Comparison of ENCODE assay signal across 17 cellular contexts in the genomic region with DNA sequence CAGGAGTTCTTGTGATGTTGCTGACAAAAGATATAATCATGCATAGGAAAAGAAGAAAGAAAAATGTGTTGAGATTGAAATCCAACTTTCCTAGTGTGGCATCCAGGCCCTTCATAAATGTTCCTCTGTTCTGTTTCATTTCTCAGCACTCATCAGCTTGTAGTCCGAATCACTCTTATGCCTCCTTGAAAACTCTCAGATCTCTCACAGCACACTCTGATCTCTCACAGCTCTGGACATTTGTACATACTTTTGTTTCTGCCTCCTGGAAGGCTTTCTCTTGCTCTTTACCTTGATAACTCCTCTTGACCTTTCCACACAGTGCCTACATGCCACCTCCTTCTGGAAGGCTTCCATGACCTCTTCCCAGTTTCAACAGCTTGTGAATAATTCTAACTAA.
DNase-seq lines count a peak whose midpoint lies in the region; ATAC-seq and TF ChIP-seq lines count a peak whose summit lies in the region.
"Had no signal": no experiment of that assay in that cellular context is flagged by ENCODE, and none has a peak within 500 bp of the region (broad histone marks: within the 10 kb centered on the region; RNA-seq: fewer than 3 reads in every experiment).

No MANE protein-coding gene starts in this region.

- H3K4me3 ChIP-seq in cardiac muscle cell (no peak overlapping the region), right atrium auricular region (no peak overlapping the region), left lung (no peak overlapping the region), OCI-LY7 (ENCODE audit: low read depth, low read length, poor library complexity, severe bottlenecking) (no peak overlapping the region)
- H3K4me3 ChIP-seq: A549; BLaER1 treated with 17β-estradiol and CSF1 and Interleukin-3, amounts not matched to agents 10 nM and 100 nM had no signal

- DNase-seq in Right ventricle myocardium inferior (ENCODE audit: missing footprints) (no peak), cardiac septum (ENCODE audit: low spot score) (no peak), cardiac muscle cell (ENCODE audit: low read depth in 1 of 2, low spot score in 1 of 2) (peak in 1 of 2 donors; percentile 89), right atrium auricular region (ENCODE audit: low spot score) (no peak), left lung (no peak), OCI-LY7 (ENCODE audit: low spot score) (no peak)
- DNase-seq: AML-193; Caco-2; Calu3; CD4-positive, alpha-beta T cell; CD8-positive, alpha-beta T cell; DMS79 treated with DMSO at 0.1 percent for 48 hours; GF-D8 had no signal

- no peaks in the 10 kb centered on the region for H4K20me1 ChIP-seq in OCI-LY7 (ENCODE audit: insufficient read depth, low read length)
- H4K20me1 ChIP-seq: BLaER1 treated with 17β-estradiol and CSF1 and Interleukin-3, amounts not matched to agents 10 nM and 100 nM had no signal

- intact Hi-C loops in Right ventricle myocardium inferior (cut with DNase I) (no loop called here), cardiac septum (cut with DNase I) (no loop called here), left lung (cut with DNase I) (no loop called here), OCI-LY7 (cut with micrococcal nuclease; ENCODE audit: unreplicated experiment) (no loop called here)

- H3K4me2 ChIP-seq in OCI-LY7 (ENCODE audit: low read length) = no peak overlapping the region
- H3K4me2 ChIP-seq: A549; BLaER1 treated with 17β-estradiol and CSF1 and Interleukin-3, amounts not matched to agents 10 nM and 100 nM had no signal

- H3K9me3 ChIP-seq in cardiac muscle cell (ENCODE audit: low read depth) = no peaks in the 10 kb centered on the region
- no peaks in the 10 kb centered on the region for H3K9me3 ChIP-seq in right atrium auricular region
- no peaks in the 10 kb centered on the region for H3K9me3 ChIP-seq in left lung
- H3K9me3 ChIP-seq in OCI-LY7 (ENCODE audit: low read length) = no peaks in the 10 kb centered on the region
- H3K9me3 ChIP-seq: A549; BLaER1 treated with 17β-estradiol and CSF1 and Interleukin-3, amounts not matched to agents 10 nM and 100 nM had no signal

- peaks cover 40% of the 10 kb centered on the region for H3K4me1 ChIP-seq in cardiac muscle cell (ENCODE audit: low read depth)
- peaks cover 0 to 4% of the 10 kb centered on the region in 2 donors for H3K4me1 ChIP-seq in right atrium auricular region
- no peaks in the 10 kb centered on the region for H3K4me1 ChIP-seq in left lung
- H3K4me1 ChIP-seq in OCI-LY7 (ENCODE audit: insufficient read depth, low read length, poor library complexity, severe bottlenecking) = no peaks in the 10 kb centered on the region
- H3K4me1 ChIP-seq: A549; BLaER1 treated with 17β-estradiol and CSF1 and Interleukin-3, amounts not matched to agents 10 nM and 100 nM had no signal

- peak; percentile 72 for ATAC-seq in Right ventricle myocardium inferior
- ATAC-seq in left lung = peak; percentile 44
- ATAC-seq: A549; CD8-positive, alpha-beta T cell had no signal

- no peaks in the 10 kb centered on the region for H3K36me3 ChIP-seq in cardiac muscle cell
- no peaks in the 10 kb centered on the region for H3K36me3 ChIP-seq in right atrium auricular region
- no peaks in the 10 kb centered on the region for H3K36me3 ChIP-seq in left lung
- H3K36me3 ChIP-seq in OCI-LY7 (ENCODE audit: insufficient read depth, low read length) = no peaks in the 10 kb centered on the region
- H3K36me3 ChIP-seq: BLaER1 treated with 17β-estradiol and CSF1 and Interleukin-3, amounts not matched to agents 10 nM and 100 nM had no signal

- no peaks in the 10 kb centered on the region for H3K9me2 ChIP-seq in OCI-LY7 (ENCODE audit: insufficient read depth, low read length)

- no peaks in the 10 kb centered on the region for H3K27me3 ChIP-seq in cardiac muscle cell
- H3K27me3 ChIP-seq in right atrium auricular region = no peaks in the 10 kb centered on the region
- H3K27me3 ChIP-seq in left lung = no peaks in the 10 kb centered on the region
- H3K27me3 ChIP-seq: BLaER1 treated with 17β-estradiol and CSF1 and Interleukin-3, amounts not matched to agents 10 nM and 100 nM had no signal

- BruUV-seq in OCI-LY7 (replicated peaks; lab: Mats Ljungman, UMichigan) = no TSS peak

- H3K79me2 ChIP-seq in OCI-LY7 (ENCODE audit: insufficient read depth, low read depth, low read length) = no peaks in the 10 kb centered on the region

- no peak overlapping the region for H2AFZ ChIP-seq in OCI-LY7 (ENCODE audit: low read length)

- POLR2A ChIA-PET in OCI-LY7 (lab: Charles Lee) = no interaction called here

- CTCF ChIA-PET in OCI-LY7 (lab: Charles Lee; ENCODE audit: unreplicated experiment) = no interaction called here

- TF ChIP-seq CTCF in cardiac muscle cell (IDR thresholded peaks at IDR 0.05; ENCODE audit: low read depth, low read length) (no peak), right atrium auricular region (IDR thresholded peaks at IDR 0.05) (no peak), left lung (IDR thresholded peaks at IDR 0.05) (no peak), OCI-LY7 (conservative IDR thresholded peaks at IDR 0.05; ENCODE audit: low read length) (no peak)

- H3K27ac ChIP-seq in cardiac muscle cell = peak overlapping the region; percentile 78
- H3K27ac ChIP-seq in right atrium auricular region = no peak overlapping the region
- no peak overlapping the region for H3K27ac ChIP-seq in left lung
- H3K27ac ChIP-seq in OCI-LY7 (ENCODE audit: low read depth, low read length, poor library complexity, severe bottlenecking) = no peak overlapping the region
- H3K27ac ChIP-seq: 22Rv1; A549; BLaER1 treated with 17β-estradiol and CSF1 and Interleukin-3, amounts not matched to agents 10 nM and 100 nM; C4-2B had no signal
